Comparison of ENCODE assay signal across 12 cellular contexts in the genomic region with DNA sequence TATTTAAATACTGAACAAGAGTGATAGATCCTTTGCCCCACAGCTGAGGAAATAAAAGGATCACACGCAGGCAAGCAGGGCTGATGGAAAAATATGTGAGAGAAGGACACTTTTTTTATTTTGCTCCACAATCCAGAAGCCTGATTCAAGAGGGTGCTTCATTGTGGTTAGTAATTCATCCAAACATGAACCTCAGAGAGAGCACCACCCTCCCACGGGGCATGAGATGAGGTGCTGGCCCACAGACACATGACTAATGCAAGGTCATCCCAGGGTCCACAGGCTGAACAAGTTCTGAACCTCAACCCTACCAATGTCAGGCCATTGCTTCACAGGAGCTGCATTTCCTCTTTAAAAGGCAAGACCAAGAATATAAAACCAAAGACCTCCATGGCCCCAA.
DNase-seq lines count a peak whose midpoint lies in the region; ATAC-seq and TF ChIP-seq lines count a peak whose summit lies in the region.
"Had no signal": no experiment of that assay in that cellular context is flagged by ENCODE, and none has a peak within 500 bp of the region (broad histone marks: within the 10 kb centered on the region; RNA-seq: fewer than 3 reads in every experiment).

No MANE protein-coding gene starts in this region.

- 65% methylated on average over 2 of the region's 2 CpGs for WGBS in SK-N-SH (ENCODE audit: low lambda C conversion rate)

- no peak overlapping the region for H3K9ac ChIP-seq in SK-N-SH

- POLR2A ChIA-PET in SK-N-SH (lab: Yijun Ruan, JAX): no interaction called here

- CTCF ChIA-PET in SK-N-SH (lab: Yijun Ruan, JAX): no interaction called here

- H3K27me3 ChIP-seq in SK-N-SH (ENCODE audit: insufficient read depth): no peaks in the 10 kb centered on the region
- H3K27me3 ChIP-seq in RWPE2 (ENCODE audit: insufficient read depth, poor library complexity, severe bottlenecking): no peaks in the 10 kb centered on the region

- TF ChIP-seq EP300 in SK-N-SH (IDR thresholded peaks at IDR 0.05; ENCODE audit: borderline replicate concordance in 1 of 2, low read depth in 1 of 2, low read length in 1 of 2): no peak

- TF ChIP-seq CTCF in SK-N-SH (IDR thresholded peaks at IDR 0.05) (no peak), RWPE2 (IDR thresholded peaks at IDR 0.05; ENCODE audit: poor library complexity, severe bottlenecking) (no peak), fibroblast of villous mesenchyme (IDR thresholded peaks at IDR 0.05; ENCODE audit: insufficient read depth, low read depth, low read length) (no peak)

- H3K9me2 ChIP-seq in SK-N-SH: no peaks in the 10 kb centered on the region

- no peaks in the 10 kb centered on the region for H3K9me3 Mint-ChIP-seq in stimulated activated effector memory CD8-positive, alpha-beta T cell treated with anti-CD3 and anti-CD28 coated beads, Interleukin-12 subunit alpha, Interleukin-12 subunit beta, amount 100 ng/mL, for 72 hours
- H3K9me3 Mint-ChIP-seq: central memory CD8-positive, alpha-beta T cell had no signal

- no peak overlapping the region for H3K4me3 Mint-ChIP-seq in stimulated activated effector memory CD8-positive, alpha-beta T cell treated with anti-CD3 and anti-CD28 coated beads, Interleukin-12 subunit alpha, Interleukin-12 subunit beta, amount 100 ng/mL, for 72 hours
- H3K4me3 Mint-ChIP-seq: central memory CD8-positive, alpha-beta T cell had no signal

- H4K20me1 ChIP-seq in SK-N-SH (ENCODE audit: insufficient read depth): no peaks in the 10 kb centered on the region

- 0 out of 2 replicates have a peak overlapping the region, but pooled peaks have one; percentile 16 for H2AFZ ChIP-seq in SK-N-SH (ENCODE audit: low read depth)

- H3K4me2 ChIP-seq in SK-N-SH: no peak overlapping the region

- H3K9me3 ChIP-seq in SK-N-SH: no peaks in the 10 kb centered on the region
- H3K9me3 ChIP-seq in RWPE2 (ENCODE audit: severe bottlenecking): no peaks in the 10 kb centered on the region

- no peak for DNase-seq in SK-N-SH
- DNase-seq in RWPE2 (ENCODE audit: low spot score): no peak
- peak; percentile 91 for DNase-seq in fibroblast of villous mesenchyme (ENCODE audit: low read depth)
- DNase-seq in stimulated activated effector memory CD8-positive, alpha-beta T cell treated with anti-CD3 and anti-CD28 coated beads, Interleukin-12 subunit alpha, Interleukin-12 subunit beta, amount 100 ng/mL, for 72 hours (ENCODE audit: low spot score in 2 of 2): no peak
- no peak for DNase-seq in NCI-H146 (lab: John Stamatoyannopoulos, UW)
- DNase-seq: activated CD4-positive, alpha-beta T cell treated with anti-CD3 and anti-CD28 coated beads, Interleukin-2, amount 50 U/mL, for 1 hour; AML-193; stimulated activated naive CD4-positive, alpha-beta T cell treated with Interleukin-2 at 50 U/mL for 16 hours had no signal

- H3K4me1 ChIP-seq in SK-N-SH (ENCODE audit: control insufficient read depth in 1 of 2, insufficient read depth in 2 of 2, low read depth in 1 of 2, low read length in 1 of 2) (peaks cover 0 to 38% of the 10 kb centered on the region in 2 experiments; a peak in 3 of 4 replicates), RWPE2 (ENCODE audit: insufficient read depth, poor library complexity, severe bottlenecking) (no peaks in the 10 kb centered on the region)

- H3K36me3 ChIP-seq in SK-N-SH (replicated peaks in 1 of 2; ENCODE audit: control insufficient read depth in 1 of 2, insufficient read depth in 2 of 2, low read length in 1 of 2): no peaks in the 10 kb centered on the region
- H3K36me3 ChIP-seq in RWPE2 (ENCODE audit: low read depth): no peaks in the 10 kb centered on the region

- H3K27ac ChIP-seq in SK-N-SH (ENCODE audit: low read depth in 2 of 2, low read length in 1 of 2) (peak overlapping the region in 1 of 2 experiments; percentile 75; a peak in 2 of 4 replicates), RWPE2 (ENCODE audit: poor library complexity, severe bottlenecking) (no peak overlapping the region)

- H3F3A ChIP-seq in SK-N-SH (replicated peaks; ENCODE audit: insufficient read depth): peaks cover 12% of the 10 kb centered on the region

- no peaks in the 10 kb centered on the region for H3K4me1 Mint-ChIP-seq in stimulated activated effector memory CD8-positive, alpha-beta T cell treated with anti-CD3 and anti-CD28 coated beads, Interleukin-12 subunit alpha, Interleukin-12 subunit beta, amount 100 ng/mL, for 72 hours
- H3K4me1 Mint-ChIP-seq: central memory CD8-positive, alpha-beta T cell had no signal

- TF ChIP-seq RAD21 in SK-N-SH (IDR thresholded peaks at IDR 0.05; ENCODE audit: low read length): no peak

- no peaks in the 10 kb centered on the region for H3K36me3 Mint-ChIP-seq in stimulated activated effector memory CD8-positive, alpha-beta T cell treated with anti-CD3 and anti-CD28 coated beads, Interleukin-12 subunit alpha, Interleukin-12 subunit beta, amount 100 ng/mL, for 72 hours

- no peaks in the 10 kb centered on the region for H3K79me2 ChIP-seq in SK-N-SH (ENCODE audit: insufficient read depth)

- ATAC-seq in SK-N-SH treated with all-trans-retinoic acid at 6 μM for 48 hours (no peak), RWPE2 (ENCODE audit: low read depth) (peak; percentile 63), HG03045 (IDR thresholded peaks at IDR 0.05; ENCODE audit: unreplicated experiment) (no peak), HG03095 (IDR thresholded peaks at IDR 0.05; ENCODE audit: unreplicated experiment) (no peak)
- peak; percentile 83 for ATAC-seq in stimulated activated effector memory CD8-positive, alpha-beta T cell treated with anti-CD3 and anti-CD28 coated beads, Interleukin-12 subunit alpha, Interleukin-12 subunit beta, amount 100 ng/mL, for 72 hours

- no peak overlapping the region for H3K27ac Mint-ChIP-seq in stimulated activated effector memory CD8-positive, alpha-beta T cell treated with anti-CD3 and anti-CD28 coated beads, Interleukin-12 subunit alpha, Interleukin-12 subunit beta, amount 100 ng/mL, for 72 hours

- H3K4me3 ChIP-seq in SK-N-SH (ENCODE audit: low read depth in 2 of 2, low read length in 1 of 2): no peak overlapping the region
- H3K4me3 ChIP-seq in RWPE2 (ENCODE audit: severe bottlenecking): no peak overlapping the region
- H3K4me3 ChIP-seq in fibroblast of villous mesenchyme (ENCODE audit: low read depth, low read length): no peak overlapping the region

TF ChIP-seq in SK-N-SH, 30 proteins besides CTCF, POLR2A, EP300 and RAD21 (continues in another document):
- TF ChIP-seq RXRA (IDR thresholded peaks at IDR 0.05; ENCODE audit: borderline replicate concordance, low read depth): peak; percentile 54; the same call in 1 of the 2 replicates
- no peak for TF ChIP-seq GATA2 (CRISPR knock-in tag; IDR thresholded peaks at IDR 0.05)
- TF ChIP-seq TEAD4 (IDR thresholded peaks at IDR 0.05; ENCODE audit: borderline replicate concordance, insufficient read depth): no peak
- TF ChIP-seq ELF1 (IDR thresholded peaks at IDR 0.05): no peak

TF ChIP-seq in SK-N-SH treated with all-trans-retinoic acid at 6 μM for 48 hours, 23 proteins besides CTCF, POLR2A, EP300 and RAD21:
- no peak for TF ChIP-seq TCF4 (CRISPR knock-in tag; IDR thresholded peaks at IDR 0.05; ENCODE audit: borderline replicate concordance)
- TF ChIP-seq, protein P1, sequence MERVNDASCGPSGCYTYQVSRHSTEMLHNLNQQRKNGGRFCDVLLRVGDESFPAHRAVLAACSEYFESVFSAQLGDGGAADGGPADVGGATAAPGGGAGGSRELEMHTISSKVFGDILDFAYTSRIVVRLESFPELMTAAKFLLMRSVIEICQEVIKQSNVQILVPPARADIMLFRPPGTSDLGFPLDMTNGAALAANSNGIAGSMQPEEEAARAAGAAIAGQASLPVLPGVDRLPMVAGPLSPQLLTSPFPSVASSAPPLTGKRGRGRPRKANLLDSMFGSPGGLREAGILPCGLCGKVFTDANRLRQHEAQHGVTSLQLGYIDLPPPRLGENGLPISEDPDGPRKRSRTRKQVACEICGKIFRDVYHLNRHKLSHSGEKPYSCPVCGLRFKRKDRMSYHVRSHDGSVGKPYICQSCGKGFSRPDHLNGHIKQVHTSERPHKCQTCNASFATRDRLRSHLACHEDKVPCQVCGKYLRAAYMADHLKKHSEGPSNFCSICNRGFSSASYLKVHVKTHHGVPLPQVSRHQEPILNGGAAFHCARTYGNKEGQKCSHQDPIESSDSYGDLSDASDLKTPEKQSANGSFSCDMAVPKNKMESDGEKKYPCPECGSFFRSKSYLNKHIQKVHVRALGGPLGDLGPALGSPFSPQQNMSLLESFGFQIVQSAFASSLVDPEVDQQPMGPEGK (CRISPR knock-in tag; IDR thresholded peaks at IDR 0.05; ENCODE audit: borderline replicate concordance): no peak
- no peak for TF ChIP-seq GLIS3 (CRISPR knock-in tag; IDR thresholded peaks at IDR 0.05)
- no peak for TF ChIP-seq CSDC2 (CRISPR knock-in tag; IDR thresholded peaks at IDR 0.05)
- TF ChIP-seq, protein P2, sequence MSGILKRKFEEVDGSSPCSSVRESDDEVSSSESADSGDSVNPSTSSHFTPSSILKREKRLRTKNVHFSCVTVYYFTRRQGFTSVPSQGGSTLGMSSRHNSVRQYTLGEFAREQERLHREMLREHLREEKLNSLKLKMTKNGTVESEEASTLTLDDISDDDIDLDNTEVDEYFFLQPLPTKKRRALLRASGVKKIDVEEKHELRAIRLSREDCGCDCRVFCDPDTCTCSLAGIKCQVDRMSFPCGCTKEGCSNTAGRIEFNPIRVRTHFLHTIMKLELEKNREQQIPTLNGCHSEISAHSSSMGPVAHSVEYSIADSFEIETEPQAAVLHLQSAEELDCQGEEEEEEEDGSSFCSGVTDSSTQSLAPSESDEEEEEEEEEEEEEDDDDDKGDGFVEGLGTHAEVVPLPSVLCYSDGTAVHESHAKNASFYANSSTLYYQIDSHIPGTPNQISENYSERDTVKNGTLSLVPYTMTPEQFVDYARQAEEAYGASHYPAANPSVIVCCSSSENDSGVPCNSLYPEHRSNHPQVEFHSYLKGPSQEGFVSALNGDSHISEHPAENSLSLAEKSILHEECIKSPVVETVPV (CRISPR knock-in tag; IDR thresholded peaks at IDR 0.05): no peak
- no peak for TF ChIP-seq OSR1 (CRISPR knock-in tag; IDR thresholded peaks at IDR 0.05)
- TF ChIP-seq BACH2 (CRISPR knock-in tag; IDR thresholded peaks at IDR 0.05; ENCODE audit: borderline replicate concordance): no peak
TF ChIP-seq in SK-N-SH treated with all-trans-retinoic acid at 6 μM for 48 hours: peak in this region for 0.

Comparison
In these comparisons a context has a peak if more than half of its experiments do, and no peak if none do; other contexts are left out.
1. ATAC-seq: peak in RWPE2 (single experiment) and stimulated activated effector memory CD8-positive, alpha-beta T cell treated with anti-CD3 and anti-CD28 coated beads, Interleukin-12 subunit alpha, Interleukin-12 subunit beta, amount 100 ng/mL, for 72 hours (single experiment); none in SK-N-SH treated with all-trans-retinoic acid at 6 μM for 48 hours (single experiment), HG03045 (single experiment) and HG03095 (single experiment).